Comparison of ENCODE assay signal across 8 cellular contexts in the genomic region with DNA sequence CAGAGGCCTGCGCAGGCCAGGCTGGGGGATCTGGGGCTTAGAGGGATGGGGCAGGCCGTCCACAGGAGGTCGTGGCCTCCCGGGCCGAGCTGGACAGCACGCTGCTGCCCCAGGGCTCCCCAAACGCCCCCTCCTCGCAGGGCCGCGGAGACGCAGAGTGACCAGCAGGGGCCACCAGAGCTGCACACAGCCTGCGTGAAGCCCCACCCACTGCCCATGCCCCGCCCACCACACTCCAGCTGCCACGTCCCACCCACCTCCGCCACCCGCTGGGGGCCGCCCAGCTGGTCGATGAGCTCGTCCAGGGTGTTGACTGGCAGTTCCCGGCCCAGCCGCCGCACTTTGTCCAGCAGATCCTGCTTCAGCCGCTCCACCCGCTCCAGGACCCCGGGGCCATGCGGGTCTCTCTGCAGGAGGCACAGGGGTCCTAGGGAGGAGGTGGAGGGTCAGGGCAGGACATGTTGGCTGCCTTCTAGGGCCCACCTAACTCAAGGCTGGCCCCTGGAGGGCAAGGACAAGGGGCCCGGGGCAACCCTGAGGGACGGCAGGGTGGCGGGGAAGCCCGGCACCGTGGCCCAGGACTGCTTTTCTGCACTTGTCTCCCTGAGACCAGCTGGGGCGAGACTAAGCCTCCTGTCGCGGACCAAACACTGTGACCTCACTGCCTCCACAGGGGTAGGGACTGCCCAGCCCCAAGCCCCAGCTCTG. TPM values are rescaled to one million over a fixed set of nuclear protein-coding genes. Genes with fewer than 3 reads are reported as not detected.
DNase-seq lines count a peak whose midpoint lies in the region; ATAC-seq and TF ChIP-seq lines count a peak whose summit lies in the region.

No MANE protein-coding gene starts in this region.

- WGBS in lung, 2 donors, result 21 to 23% methylated on average over 22 to 34 of the region's 34 CpGs

- ATAC-seq in lung (ENCODE audit: insufficient read depth, low FRiP score), result peak; percentile 83
- ATAC-seq in GM19455 (IDR thresholded peaks at IDR 0.05; ENCODE audit: unreplicated experiment), result no peak

- H3K36me3 Mint-ChIP-seq in CD8-positive, alpha-beta memory T cell, result peaks cover 0 to 42% (median 0%) of the 10 kb centered on the region in 3 donors
- no peaks in the 10 kb centered on the region for H3K36me3 Mint-ChIP-seq in HFFc6 (ENCODE audit: low read depth)
- peaks cover 10% of the 10 kb centered on the region for H3K36me3 Mint-ChIP-seq in activated CD4-positive, alpha-beta memory T cell treated with anti-CD3 and anti-CD28 coated beads, Interleukin-2, amount 10 ng/mL, durations not matched to agents 7 days and 5 days (ENCODE audit: low read depth)

- no peaks in the 10 kb centered on the region for H3K27me3 Mint-ChIP-seq in CD8-positive, alpha-beta memory T cell
- H3K27me3 Mint-ChIP-seq in HFFc6 (ENCODE audit: insufficient read depth), result peaks cover 5% of the 10 kb centered on the region
- H3K27me3 Mint-ChIP-seq in activated CD4-positive, alpha-beta memory T cell treated with anti-CD3 and anti-CD28 coated beads, Interleukin-2, amount 10 ng/mL, durations not matched to agents 7 days and 5 days, result no peaks in the 10 kb centered on the region

- H3K4me3 Mint-ChIP-seq in CD8-positive, alpha-beta memory T cell, result no peak overlapping the region
- H3K4me3 Mint-ChIP-seq in HFFc6, result no peak overlapping the region
- H3K4me3 Mint-ChIP-seq in activated CD4-positive, alpha-beta memory T cell treated with anti-CD3 and anti-CD28 coated beads, Interleukin-2, amount 10 ng/mL, durations not matched to agents 7 days and 5 days, result no peak overlapping the region

- H3K9me3 Mint-ChIP-seq in CD8-positive, alpha-beta memory T cell, result no peaks in the 10 kb centered on the region
- no peaks in the 10 kb centered on the region for H3K9me3 Mint-ChIP-seq in HFFc6
- no peaks in the 10 kb centered on the region for H3K9me3 Mint-ChIP-seq in activated CD4-positive, alpha-beta memory T cell treated with anti-CD3 and anti-CD28 coated beads, Interleukin-2, amount 10 ng/mL, durations not matched to agents 7 days and 5 days

- intact Hi-C loops in dorsolateral prefrontal cortex (cut with DNase I), result loop anchor here (1.0 to 5.0 kb wide), 3 partner anchors 59 to 127 kb away; partner anchors contain the start of gene SBNO2 (in 1 of the 2)

- peaks cover 24% of the 10 kb centered on the region for H3K36me3 ChIP-seq in CD8-positive, alpha-beta memory T cell (ENCODE audit: insufficient read depth, low read length)
- peaks cover 10 to 84% of the 10 kb centered on the region in 2 donors for H3K36me3 ChIP-seq in lung (ENCODE audit: control insufficient read depth in 2 of 2, insufficient read depth in 2 of 2, low read length in 2 of 2)

- no peaks in the 10 kb centered on the region for H3K27me3 ChIP-seq in CD8-positive, alpha-beta memory T cell (ENCODE audit: insufficient read depth, low read length, poor library complexity, severe bottlenecking)
- no peaks in the 10 kb centered on the region for H3K27me3 ChIP-seq in dorsolateral prefrontal cortex
- no peaks in the 10 kb centered on the region for H3K27me3 ChIP-seq in lung (ENCODE audit: control insufficient read depth, insufficient read depth)

- H3K4me1 Mint-ChIP-seq in CD8-positive, alpha-beta memory T cell, result peaks cover 0 to 3% (median 0%) of the 10 kb centered on the region in 3 donors
- H3K4me1 Mint-ChIP-seq in HFFc6 (ENCODE audit: low read depth), result no peaks in the 10 kb centered on the region
- H3K4me1 Mint-ChIP-seq in activated CD4-positive, alpha-beta memory T cell treated with anti-CD3 and anti-CD28 coated beads, Interleukin-2, amount 10 ng/mL, durations not matched to agents 7 days and 5 days, result peaks cover 4% of the 10 kb centered on the region

- no peaks in the 10 kb centered on the region for H3K9me3 ChIP-seq in CD8-positive, alpha-beta memory T cell (ENCODE audit: low read length)
- H3K9me3 ChIP-seq in lung (ENCODE audit: control insufficient read depth in 2 of 2, insufficient read depth in 1 of 2, low read length in 1 of 2), result no peaks in the 10 kb centered on the region

- no peak overlapping the region for H3K4me3 ChIP-seq in CD8-positive, alpha-beta memory T cell (ENCODE audit: low read length)
- peak overlapping the region in 36 of 59 donors; percentile 0 to 54 (median 24) for H3K4me3 ChIP-seq in dorsolateral prefrontal cortex
- H3K4me3 ChIP-seq in lung, result no peak overlapping the region

- peak overlapping the region; percentile 16 for H3K27ac ChIP-seq in CD8-positive, alpha-beta memory T cell (ENCODE audit: low read depth, low read length)
- H3K27ac ChIP-seq in dorsolateral prefrontal cortex (peak overlapping the region; percentile 37 to 95 (median 89)), lung (ENCODE audit: low read depth in 1 of 2, low read length in 1 of 2) (peak overlapping the region in 1 of 2 donors; percentile 71)

- POLR2A ChIA-PET in CD8-positive, alpha-beta memory T cell (lab: Charles Lee), result interaction anchor here (0.6 to 1.0 kb wide), 6 partner anchors 15 to 131 kb away, joined by 3 to 5 read pairs (median 3); no protein-coding TSS in a partner anchor
- POLR2A ChIA-PET in activated CD4-positive, alpha-beta memory T cell treated with anti-CD3 and anti-CD28 coated beads, Interleukin-2, amount 10 ng/mL, durations not matched to agents 7 days and 5 days (lab: Charles Lee), result interaction anchor here (0.8 to 2.5 kb wide), 5 partner anchors 11 to 62 kb away, joined by 4 to 15 read pairs (median 5); partner anchors contain the start of gene ARHGAP45

- peaks cover 6% of the 10 kb centered on the region for H3K4me1 ChIP-seq in CD8-positive, alpha-beta memory T cell (ENCODE audit: insufficient read depth, low read length)
- peaks cover 0 to 9% of the 10 kb centered on the region in 2 donors for H3K4me1 ChIP-seq in lung (ENCODE audit: control insufficient read depth in 2 of 2, insufficient read depth in 2 of 2, low read length in 2 of 2)

- H3K27ac Mint-ChIP-seq in CD8-positive, alpha-beta memory T cell, result peak overlapping the region in 3 of 8 donors; percentile 42 to 57 (median 43)
- H3K27ac Mint-ChIP-seq in HFFc6, result no peak overlapping the region; the same call in 1 of the 2 replicates
- H3K27ac Mint-ChIP-seq in activated CD4-positive, alpha-beta memory T cell treated with anti-CD3 and anti-CD28 coated beads, Interleukin-2, amount 10 ng/mL, durations not matched to agents 7 days and 5 days, result no peak overlapping the region

- CTCF ChIA-PET in CD8-positive, alpha-beta memory T cell (lab: Charles Lee), result interaction anchor here (0.6 to 3.7 kb wide), 27 partner anchors 8 to 131 kb away, joined by 3 to 50 read pairs (median 4); partner anchors contain the start of gene ATP5F1D
- CTCF ChIA-PET in activated CD4-positive, alpha-beta memory T cell treated with anti-CD3 and anti-CD28 coated beads, Interleukin-2, amount 10 ng/mL, durations not matched to agents 7 days and 5 days (lab: Charles Lee), result interaction anchor here (0.6 to 2.4 kb wide), 14 partner anchors 10 to 131 kb away, joined by 3 to 16 read pairs (median 4); no protein-coding TSS in a partner anchor

- peak; percentile 78 to 90 (median 83) for DNase-seq in CD8-positive, alpha-beta memory T cell
- DNase-seq in HFFc6 (peak; percentile 92), NCI-H526 treated with DMSO at 0.1 percent for 48 hours (lab: John Stamatoyannopoulos, UW) (peak; percentile 46), dorsolateral prefrontal cortex (peak; percentile 62 to 98 (median 96)), lung (ENCODE audit: low spot score) (peak; percentile 94)
- DNase-seq in activated CD4-positive, alpha-beta memory T cell treated with anti-CD3 and anti-CD28 coated beads, Interleukin-2, amount 10 ng/mL, durations not matched to agents 7 days and 5 days, result peak; percentile 81
- peak; percentile 76 to 84 for DNase-seq in stimulated activated CD4-positive, alpha-beta T cell treated with anti-CD3 and anti-CD28 coated beads, Interleukin-4, amount 100 ng/mL, for 4 hours

- TF ChIP-seq CTCF in HFFc6 (IDR thresholded peaks at IDR 0.05) (peak; percentile 94), dorsolateral prefrontal cortex (IDR thresholded peaks at IDR 0.05 in 54 of 56, conservative IDR thresholded peaks at IDR 0.05 in 2 of 56; ENCODE audit: low read depth in 1 of 56, partially characterized antibody in 56 of 56) (peak; percentile 70 to 99 (median 96)), lung (IDR thresholded peaks at IDR 0.05; ENCODE audit: control extremely low read depth, extremely low read depth) (peak; percentile 70)

RNA-seq across cellular contexts. Expression of gene GPX4, which starts 9.6 kb away (rescaled TPM):
- total RNA-seq in CD8-positive, alpha-beta memory T cell, result 100 to 1,000 TPM; 222 TPM
- 373 TPM for polyA plus RNA-seq in CD8-positive, alpha-beta memory T cell
- 100 to 1,000 TPM; 193 to 237 (median 223) TPM for total RNA-seq in HFFc6 (2021; fragmentation: NEBNext Ultra II Directional; extraction: Animal tissue kit (Norgen Biotek cat#: 25700))
- 100 to 1,000 TPM; 141 to 148 TPM for total RNA-seq in activated CD4-positive, alpha-beta memory T cell treated with anti-CD3 and anti-CD28 coated beads, Interleukin-2, amount 10 ng/mL, durations not matched to agents 7 days and 5 days
- total RNA-seq in dorsolateral prefrontal cortex (100 to 1,000 TPM; 189 to 425 (median 310) TPM), lung (100 to 1,000 TPM in 1 of 2 donors, 10 to 100 TPM in 1; 91.6 to 365 TPM)
- 1,000 to 10,000 TPM in 1 of 2 donors, 100 to 1,000 TPM in 1; 566 to 1,031 TPM for polyA plus RNA-seq in lung

RNA-seq across cellular contexts. Expression of gene POLR2E, which starts 18.3 kb away (rescaled TPM):
- 100 to 1,000 TPM; 270 to 278 TPM for total RNA-seq in CD8-positive, alpha-beta memory T cell
- 249 TPM for polyA plus RNA-seq in CD8-positive, alpha-beta memory T cell
- total RNA-seq in HFFc6 (2021; fragmentation: NEBNext Ultra II Directional; extraction: Animal tissue kit (Norgen Biotek cat#: 25700)), result 100 to 1,000 TPM; 224 to 289 (median 250) TPM
- 100 to 1,000 TPM; 116 to 120 TPM for total RNA-seq in activated CD4-positive, alpha-beta memory T cell treated with anti-CD3 and anti-CD28 coated beads, Interleukin-2, amount 10 ng/mL, durations not matched to agents 7 days and 5 days
- total RNA-seq in dorsolateral prefrontal cortex, result 100 to 1,000 TPM; 114 to 230 (median 158) TPM
- total RNA-seq in lung, result 100 to 1,000 TPM in 1 of 2 donors, 10 to 100 TPM in 1; 78.4 to 188 TPM
- 100 to 1,000 TPM; 120 to 196 TPM for polyA plus RNA-seq in lung

RNA-seq across cellular contexts. Expression of gene ARHGAP45, which starts 46.5 kb away (rescaled TPM):
- total RNA-seq in CD8-positive, alpha-beta memory T cell, result 100 to 1,000 TPM; 212 to 220 TPM
- 478 TPM for polyA plus RNA-seq in CD8-positive, alpha-beta memory T cell
- total RNA-seq in HFFc6 (2021; fragmentation: NEBNext Ultra II Directional; extraction: Animal tissue kit (Norgen Biotek cat#: 25700)), result under 1 TPM; 0.28 to 0.74 (median 0.60) TPM
- 100 to 1,000 TPM; 419 to 437 TPM for total RNA-seq in activated CD4-positive, alpha-beta memory T cell treated with anti-CD3 and anti-CD28 coated beads, Interleukin-2, amount 10 ng/mL, durations not matched to agents 7 days and 5 days
- 10 to 100 TPM in 55 of 120 experiments, 1 to 10 TPM in 65; 2.8 to 23.4 (median 9.5) TPM for total RNA-seq in dorsolateral prefrontal cortex
- total RNA-seq in lung, result 10 to 100 TPM; 23.8 to 86.4 TPM
- polyA plus RNA-seq in lung, result 100 to 1,000 TPM in 1 of 2 donors, 10 to 100 TPM in 1; 75.4 to 117 TPM

Comparison
In these comparisons a context has a peak if more than half of its experiments do, and no peak if none do; other contexts are left out.
1. H3K4me3 ChIP-seq: peak in dorsolateral prefrontal cortex (36 of 59); none in CD8-positive, alpha-beta memory T cell (single experiment) and lung (single experiment).
2. Peak in every context shown above with its lines, with median percentiles within 50 percentile points of each other: DNase-seq and CTCF ChIP-seq.